In the genomic region with DNA sequence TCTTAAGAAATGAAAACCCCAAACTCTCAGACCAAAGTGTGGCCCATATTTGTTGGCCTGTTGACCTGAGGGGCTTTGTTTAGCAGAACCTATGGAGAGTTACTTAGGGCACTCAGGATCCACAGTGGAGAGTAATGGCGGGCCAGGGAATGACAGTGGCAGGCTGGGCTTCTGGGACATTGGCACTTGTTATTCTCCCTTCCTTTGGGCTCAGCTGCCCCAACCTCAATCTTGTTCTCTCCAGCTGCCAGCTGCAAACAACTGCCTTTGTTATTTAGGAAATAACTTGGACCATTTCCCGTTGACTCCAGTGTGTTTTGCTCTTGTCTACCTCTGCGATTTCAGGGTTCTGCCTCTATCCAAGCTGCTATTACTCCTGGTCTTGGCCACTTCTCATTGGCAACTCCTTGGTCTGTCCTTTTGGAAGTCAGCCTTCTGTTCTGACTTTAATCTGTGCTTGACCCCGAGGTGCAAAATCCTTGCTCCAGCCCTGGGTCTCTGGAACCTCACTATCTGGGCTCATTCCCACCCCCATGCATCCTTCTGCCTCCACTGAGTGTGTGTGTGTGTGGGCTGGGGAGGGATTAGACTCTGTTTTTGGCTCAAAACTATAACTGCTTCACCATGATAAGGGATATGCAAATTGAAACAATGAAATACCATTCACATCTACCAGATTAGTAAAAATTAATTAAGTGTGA, we compare ENCODE assay signal across 29 cellular contexts.
DNase-seq lines count a peak whose midpoint lies in the region; FAIRE-seq and TF ChIP-seq lines count a peak whose summit lies in the region.
"Had no signal": no experiment of that assay in that cellular context is flagged by ENCODE, and none has a peak within 500 bp of the region (broad histone marks: within the 10 kb centered on the region; RNA-seq: fewer than 3 reads in every experiment).

No MANE protein-coding gene starts in this region.

- no peaks in the 10 kb centered on the region for H4K20me1 ChIP-seq in BLaER1

- H3K9me3 ChIP-seq in BLaER1 (no peaks in the 10 kb centered on the region; the same call in 1 of the 2 replicates), ovary (no peaks in the 10 kb centered on the region)
- H3K9me3 ChIP-seq: BE2C, Peyer's patch had no signal

- peaks cover 48% of the 10 kb centered on the region for H3K4me1 Mint-ChIP-seq in brain
- peaks cover 16% of the 10 kb centered on the region for H3K4me1 Mint-ChIP-seq in T-helper 2 cell treated with Interferon-gamma antibody and Interleukin-4, amounts not matched to agents 5 μg/mL and 100 μg/mL, for 36 hours (ENCODE audit: low read depth)

- no peak for TF ChIP-seq EP300 in ovary (IDR thresholded peaks at IDR 0.05)

- intact Hi-C loops in ovary (cut with DNase I): no loop called here

- H3K27me3 Mint-ChIP-seq in brain: no peaks in the 10 kb centered on the region
- no peaks in the 10 kb centered on the region for H3K27me3 Mint-ChIP-seq in T-helper 2 cell treated with Interferon-gamma antibody and Interleukin-4, amounts not matched to agents 5 μg/mL and 100 μg/mL, for 36 hours (ENCODE audit: low read depth)

- 0 out of 2 replicates have a peak overlapping the region, but pooled peaks have one; percentile 18 for H3K4me3 ChIP-seq in BLaER1
- H3K4me3 ChIP-seq in ovary: no peak overlapping the region
- H3K4me3 ChIP-seq: Peyer's patch had no signal

- no peak overlapping the region for H3K4me3 Mint-ChIP-seq in brain
- H3K4me3 Mint-ChIP-seq in T-helper 2 cell treated with Interferon-gamma antibody and Interleukin-4, amounts not matched to agents 5 μg/mL and 100 μg/mL, for 36 hours: no peak overlapping the region
- H3K4me3 Mint-ChIP-seq: activated CD4-positive, alpha-beta T cell treated with anti-CD3 and anti-CD28 coated beads, Interleukin-2, amount 10 ng/mL, durations not matched to agents 24 days and 14 days; activated T-cell treated with anti-CD3 and anti-CD28 coated beads, Interleukin-2, amount 50 U/mL, for 4 hours; naive thymus-derived CD4-positive, alpha-beta T cell; stimulated activated effector memory CD8-positive, alpha-beta T cell treated with anti-CD3 and anti-CD28 coated beads, Interleukin-12 subunit alpha, Interleukin-12 subunit beta, amount 100 ng/mL, for 72 hours; type B pancreatic cell had no signal

- H3K4me1 ChIP-seq in BLaER1: peaks cover 97% of the 10 kb centered on the region
- peaks cover 6% of the 10 kb centered on the region for H3K4me1 ChIP-seq in ovary (ENCODE audit: insufficient read depth)
- H3K4me1 ChIP-seq: BE2C had no signal

- TF ChIP-seq CTCF in brain (conservative IDR thresholded peaks at IDR 0.05) (no peak), ovary (IDR thresholded peaks at IDR 0.05) (no peak)

- TF ChIP-seq POLR2A in GM12892 (IDR thresholded peaks at IDR 0.05; ENCODE audit: low read depth, low read length) (no peak), ovary (IDR thresholded peaks at IDR 0.05) (no peak)

- H3K27ac ChIP-seq in BLaER1 (peak overlapping the region; percentile 83), ovary (no peak overlapping the region)
- H3K27ac ChIP-seq: WERI-Rb-1 had no signal

- H3K36me3 ChIP-seq in BLaER1: no peaks in the 10 kb centered on the region
- no peaks in the 10 kb centered on the region for H3K36me3 ChIP-seq in ovary
- H3K36me3 ChIP-seq: BE2C, Peyer's patch, WERI-Rb-1 had no signal

- 9 to 34% (median 11%) methylated on average over 4 of the region's 4 CpGs for WGBS in ovary, 3 donors

- DNase-seq in GM12892 (ENCODE audit: insufficient read length): no peak
- DNase-seq in myocyte (ENCODE audit: low read depth): peak; percentile 9
- no peak for DNase-seq in cortex of kidney (lab: John Stamatoyannopoulos, UW)
- DNase-seq in SW480 (ENCODE audit: low spot score): no peak
- no peak for DNase-seq in ovary
- DNase-seq in T-helper 2 cell treated with Interferon-gamma antibody and Interleukin-4, amounts not matched to agents 5 μg/mL and 100 μg/mL, for 36 hours (ENCODE audit: low spot score): no peak
- DNase-seq: ACHN; activated CD4-positive, alpha-beta T cell treated with anti-CD3 and anti-CD28 coated beads, Interleukin-2, amount 10 ng/mL, durations not matched to agents 24 days and 14 days; activated naive CD4-positive, alpha-beta T cell; activated T-cell treated with anti-CD3 and anti-CD28 coated beads, Interleukin-2, amount 50 U/mL, for 4 hours; BE2C; DMS153; H7; Karpas-422; mesendoderm; naive thymus-derived CD4-positive, alpha-beta T cell; NCI-H1436; NCI-H2081; NCI-H2227 treated with DMSO at 0.1 percent for 48 hours; NCI-H526; occipital lobe; Peyer's patch; SIG-M5; T-helper 9 cell; WERI-Rb-1 had no signal

- peak overlapping the region; percentile 86 for H3K4me2 ChIP-seq in BLaER1

- peak overlapping the region; percentile 51; the same call in 1 of the 2 replicates for H3K9ac ChIP-seq in BLaER1

- H3K36me3 Mint-ChIP-seq in brain: no peaks in the 10 kb centered on the region
- H3K36me3 Mint-ChIP-seq in T-helper 2 cell treated with Interferon-gamma antibody and Interleukin-4, amounts not matched to agents 5 μg/mL and 100 μg/mL, for 36 hours (ENCODE audit: low read depth): no peaks in the 10 kb centered on the region
- H3K36me3 Mint-ChIP-seq: naive thymus-derived CD4-positive, alpha-beta T cell; stimulated activated effector memory CD8-positive, alpha-beta T cell treated with anti-CD3 and anti-CD28 coated beads, Interleukin-12 subunit alpha, Interleukin-12 subunit beta, amount 100 ng/mL, for 72 hours; type B pancreatic cell had no signal

- H3K27me3 ChIP-seq in BLaER1 (no peaks in the 10 kb centered on the region), ovary (no peaks in the 10 kb centered on the region)
- H3K27me3 ChIP-seq: BE2C, Peyer's patch had no signal

- peak; percentile 44 for FAIRE-seq in GM12892 (lab: Jason Lieb, UNC)

- peak overlapping the region in 3 of 5 experiments; percentile 13 to 58 (median 45) for H3K27ac Mint-ChIP-seq in brain
- H3K27ac Mint-ChIP-seq in T-helper 2 cell treated with Interferon-gamma antibody and Interleukin-4, amounts not matched to agents 5 μg/mL and 100 μg/mL, for 36 hours: no peak overlapping the region
- H3K27ac Mint-ChIP-seq: activated CD4-positive, alpha-beta T cell treated with anti-CD3 and anti-CD28 coated beads, Interleukin-2, amount 10 ng/mL, durations not matched to agents 24 days and 14 days; stimulated activated effector memory CD8-positive, alpha-beta T cell treated with anti-CD3 and anti-CD28 coated beads, Interleukin-12 subunit alpha, Interleukin-12 subunit beta, amount 100 ng/mL, for 72 hours; type B pancreatic cell had no signal

- H3K9me3 Mint-ChIP-seq in brain: no peaks in the 10 kb centered on the region
- no peaks in the 10 kb centered on the region for H3K9me3 Mint-ChIP-seq in T-helper 2 cell treated with Interferon-gamma antibody and Interleukin-4, amounts not matched to agents 5 μg/mL and 100 μg/mL, for 36 hours
- H3K9me3 Mint-ChIP-seq: activated T-cell treated with anti-CD3 and anti-CD28 coated beads, Interleukin-2, amount 50 U/mL, for 4 hours; stimulated activated effector memory CD8-positive, alpha-beta T cell treated with anti-CD3 and anti-CD28 coated beads, Interleukin-12 subunit alpha, Interleukin-12 subunit beta, amount 100 ng/mL, for 72 hours; type B pancreatic cell had no signal
